Comparison of ENCODE assay signal across 18 cellular contexts in the genomic region with DNA sequence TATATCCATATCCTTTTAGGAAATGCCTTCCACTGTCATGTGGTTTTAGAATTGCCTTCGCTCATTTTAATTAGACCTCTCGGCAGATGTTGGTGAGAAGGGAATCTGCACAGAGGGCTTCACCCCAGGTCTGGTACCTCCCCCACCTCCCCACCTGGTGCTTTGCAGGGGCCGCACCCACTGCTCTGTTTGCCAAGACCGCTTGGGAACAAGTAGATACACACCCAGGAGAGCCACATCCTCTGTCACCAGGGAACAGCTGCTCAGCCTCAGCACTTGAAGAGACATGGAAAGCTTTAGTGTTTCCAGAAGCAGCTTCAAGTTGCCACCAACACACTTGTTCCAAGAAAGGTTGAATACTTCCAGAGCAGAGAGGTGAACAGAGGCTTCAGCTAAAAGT. TPM values are rescaled to one million over a fixed set of nuclear protein-coding genes. Genes with fewer than 3 reads are reported as not detected.
DNase-seq lines count a peak whose midpoint lies in the region; ATAC-seq, FAIRE-seq and TF ChIP-seq lines count a peak whose summit lies in the region.
"Had no signal": no experiment of that assay in that cellular context is flagged by ENCODE, and none has a peak within 500 bp of the region (broad histone marks: within the 10 kb centered on the region; RNA-seq: fewer than 3 reads in every experiment).

No MANE protein-coding gene starts in this region.

- H3K27me3 ChIP-seq in right atrium auricular region (no peaks in the 10 kb centered on the region), astrocyte (ENCODE audit: insufficient read depth, low read length) (no peaks in the 10 kb centered on the region), upper lobe of right lung (no peaks in the 10 kb centered on the region)
- H3K27me3 ChIP-seq: adrenal gland, tibial nerve had no signal

- no peaks in the 10 kb centered on the region for H3K36me3 Mint-ChIP-seq in astrocyte (ENCODE audit: low read depth, unreplicated experiment)
- H3K36me3 Mint-ChIP-seq: naive thymus-derived CD8-positive, alpha-beta T cell had no signal

- no peak overlapping the region for H3K4me2 ChIP-seq in astrocyte (ENCODE audit: low read length)

- no peak overlapping the region for H3K9ac ChIP-seq in astrocyte (ENCODE audit: low read length)

- peak; percentile 78 for ATAC-seq in left ventricle myocardium superior
- peak; percentile 31 for ATAC-seq in upper lobe of right lung
- ATAC-seq in GM18858 (IDR thresholded peaks at IDR 0.05; ENCODE audit: unreplicated experiment), result no peak
- ATAC-seq: left lobe of liver; naive thymus-derived CD8-positive, alpha-beta T cell had no signal

- intact Hi-C loops in left ventricle myocardium superior (cut with micrococcal nuclease) (no loop called here), upper lobe of right lung (cut with DNase I) (no loop called here), posterior vena cava (cut with DNase I) (no loop called here)

- no peak overlapping the region for H3K4me3 Mint-ChIP-seq in astrocyte (ENCODE audit: unreplicated experiment)
- H3K4me3 Mint-ChIP-seq: naive thymus-derived CD8-positive, alpha-beta T cell had no signal

- no peaks in the 10 kb centered on the region for H3K27me3 Mint-ChIP-seq in astrocyte (ENCODE audit: low read depth, unreplicated experiment)

- DNase-seq in left ventricle myocardium superior, result no peak
- no peak for DNase-seq in right atrium auricular region (ENCODE audit: low spot score)
- peak; percentile 96 for DNase-seq in NCI-H2171 treated with DMSO at 0.1 percent for 48 hours (lab: John Stamatoyannopoulos, UW)
- DNase-seq in astrocyte (ENCODE audit: low read depth), result no peak
- DNase-seq in upper lobe of right lung, result no peak
- DNase-seq in dedifferentiated amniotic fluid mesenchymal stem cell (ENCODE audit: extremely low spot score), result no peak
- DNase-seq in posterior vena cava (ENCODE audit: low spot score), result no peak
- DNase-seq: activated CD4-positive, alpha-beta T cell treated with anti-CD3 and anti-CD28 coated beads, Interleukin-2, amount 50 U/mL, for 4 hours; adrenal gland; hippocampal formation; KBM-7; naive thymus-derived CD8-positive, alpha-beta T cell; NCI-H446 treated with DMSO at 0.1 percent for 48 hours; stimulated activated CD4-positive, alpha-beta T cell treated with anti-CD3 and anti-CD28 coated beads, Interleukin-2, amount 100 ng/mL, for 48 hours had no signal

- no peak overlapping the region for H3K4me3 ChIP-seq in right atrium auricular region
- no peak overlapping the region for H3K4me3 ChIP-seq in astrocyte (ENCODE audit: insufficient read depth, low read depth, low read length)
- H3K4me3 ChIP-seq in upper lobe of right lung, result no peak overlapping the region
- H3K4me3 ChIP-seq: adrenal gland, coronary artery, tibial nerve had no signal

- H3K4me1 ChIP-seq in right atrium auricular region, result no peaks in the 10 kb centered on the region
- H3K4me1 ChIP-seq in astrocyte (ENCODE audit: insufficient read depth, low read length), result no peaks in the 10 kb centered on the region
- H3K4me1 ChIP-seq in upper lobe of right lung, result no peaks in the 10 kb centered on the region
- H3K4me1 ChIP-seq: adrenal gland, tibial nerve had no signal

- H3K4me1 Mint-ChIP-seq in astrocyte (ENCODE audit: low read depth, unreplicated experiment), result peaks cover 16% of the 10 kb centered on the region

- no peak for FAIRE-seq in astrocyte (lab: Jason Lieb, UNC)

- TF ChIP-seq CTCF in right atrium auricular region (IDR thresholded peaks at IDR 0.05), result no peak
- TF ChIP-seq CTCF in astrocyte (IDR thresholded peaks at IDR 0.05; ENCODE audit: insufficient read depth, low read depth, low read length), result no peak
- no peak for TF ChIP-seq CTCF in upper lobe of right lung (IDR thresholded peaks at IDR 0.05)

- H3K9me3 Mint-ChIP-seq in astrocyte (ENCODE audit: unreplicated experiment), result no peaks in the 10 kb centered on the region
- H3K9me3 Mint-ChIP-seq: naive thymus-derived CD8-positive, alpha-beta T cell had no signal

- H3K79me2 ChIP-seq in astrocyte (ENCODE audit: insufficient read depth, low read length), result no peaks in the 10 kb centered on the region

- peak overlapping the region; percentile 20 for H3K27ac Mint-ChIP-seq in astrocyte (ENCODE audit: unreplicated experiment)
- H3K27ac Mint-ChIP-seq: naive thymus-derived CD8-positive, alpha-beta T cell had no signal

- no peak overlapping the region for H3K27ac ChIP-seq in right atrium auricular region
- no peak overlapping the region for H3K27ac ChIP-seq in astrocyte (ENCODE audit: low read depth, low read length)
- no peak overlapping the region for H3K27ac ChIP-seq in upper lobe of right lung
- H3K27ac ChIP-seq: adrenal gland, coronary artery, tibial nerve had no signal

- H3K36me3 ChIP-seq in right atrium auricular region, result no peaks in the 10 kb centered on the region
- no peaks in the 10 kb centered on the region for H3K36me3 ChIP-seq in astrocyte (ENCODE audit: insufficient read depth, low read length)
- H3K36me3 ChIP-seq in upper lobe of right lung, result no peaks in the 10 kb centered on the region
- H3K36me3 ChIP-seq: adrenal gland, tibial nerve had no signal

- no peaks in the 10 kb centered on the region for H3K9me3 ChIP-seq in right atrium auricular region
- H3K9me3 ChIP-seq in astrocyte (ENCODE audit: insufficient read depth, low read depth, low read length), result no peaks in the 10 kb centered on the region
- no peaks in the 10 kb centered on the region for H3K9me3 ChIP-seq in upper lobe of right lung
- H3K9me3 ChIP-seq: adrenal gland, tibial nerve had no signal

- no peak overlapping the region for H2AFZ ChIP-seq in astrocyte (ENCODE audit: low read depth, low read length)

- no peaks in the 10 kb centered on the region for H4K20me1 ChIP-seq in astrocyte (ENCODE audit: insufficient read depth, low read length)

RNA-seq across cellular contexts. Expression of a gene that starts 21.8 kb away (rescaled TPM):
- total RNA-seq in left ventricle myocardium superior, result not detected
- total RNA-seq in right atrium auricular region, result not detected
- 0.16 TPM in 1 of 2 replicates, not detected in the other for total RNA-seq in astrocyte
- 1.7 TPM for total RNA-seq in upper lobe of right lung
- not detected for total RNA-seq in posterior vena cava
- total RNA-seq: adrenal gland; naive thymus-derived CD8-positive, alpha-beta T cell; tibial nerve had no signal

RNA-seq across cellular contexts. Expression of a gene that starts 35.2 kb away (rescaled TPM):
- total RNA-seq in left ventricle myocardium superior (1.6 TPM), right atrium auricular region (1 to 10 TPM; 2.9 to 3.3 TPM), astrocyte (1.0 and 1.3 TPM in 2 replicates), upper lobe of right lung (0.98 TPM), posterior vena cava (1 to 10 TPM; 1.9 to 4.8 TPM)

RNA-seq across cellular contexts. Expression of a gene that starts 35.2 kb away (rescaled TPM):
- not detected for total RNA-seq in left ventricle myocardium superior
- under 1 TPM in 1 of 2 donors, not detected in 1; 0.43 TPM for total RNA-seq in right atrium auricular region
- not detected in 2 replicates for total RNA-seq in astrocyte
- 0.29 TPM for total RNA-seq in upper lobe of right lung
- not detected for total RNA-seq in posterior vena cava
- total RNA-seq: left lobe of liver, tibial nerve had no signal
